6 cellular contexts compared by ENCODE assay signal in the genomic region with DNA sequence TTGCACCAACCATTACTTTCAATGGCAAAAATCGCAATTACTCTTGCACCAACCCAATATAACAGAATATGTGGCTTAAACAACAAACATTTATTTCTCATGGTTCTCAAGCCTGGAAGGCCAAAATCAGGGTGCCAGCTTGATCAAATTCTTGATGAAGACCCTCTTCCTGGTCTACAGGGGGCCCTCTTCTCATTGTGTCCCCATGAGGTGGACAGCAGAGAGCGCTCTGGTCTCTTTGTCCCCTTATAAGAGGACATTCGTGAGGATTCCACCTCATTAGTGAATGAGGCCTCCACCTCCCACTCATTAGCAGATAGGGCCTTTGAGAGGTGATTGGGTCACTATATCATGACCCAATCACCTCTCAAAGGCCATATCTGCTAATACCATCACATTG.
"Had no signal": no experiment of that assay in that cellular context is flagged by ENCODE, and none has a peak within 500 bp of the region (broad histone marks: within the 10 kb centered on the region; RNA-seq: fewer than 3 reads in every experiment).

No MANE protein-coding gene starts in this region.

- H3K9ac ChIP-seq: GM23248 had no signal

- H3K4me3 Mint-ChIP-seq: IgD-negative memory B cell had no signal

- FAIRE-seq: HepG2 had no signal

- H3K27ac ChIP-seq: GM23248, HL-60 had no signal

- H2AFZ ChIP-seq: GM23248 had no signal

- DNase-seq: GM23248, H7, HCEC 1CT had no signal

- H3K4me3 ChIP-seq: GM23248 had no signal

- H3K27ac Mint-ChIP-seq: IgD-negative memory B cell had no signal

- ATAC-seq: HepG2 had no signal

- H3K4me1 Mint-ChIP-seq: IgD-negative memory B cell had no signal
